18 cellular contexts compared by ENCODE assay signal in the genomic region with DNA sequence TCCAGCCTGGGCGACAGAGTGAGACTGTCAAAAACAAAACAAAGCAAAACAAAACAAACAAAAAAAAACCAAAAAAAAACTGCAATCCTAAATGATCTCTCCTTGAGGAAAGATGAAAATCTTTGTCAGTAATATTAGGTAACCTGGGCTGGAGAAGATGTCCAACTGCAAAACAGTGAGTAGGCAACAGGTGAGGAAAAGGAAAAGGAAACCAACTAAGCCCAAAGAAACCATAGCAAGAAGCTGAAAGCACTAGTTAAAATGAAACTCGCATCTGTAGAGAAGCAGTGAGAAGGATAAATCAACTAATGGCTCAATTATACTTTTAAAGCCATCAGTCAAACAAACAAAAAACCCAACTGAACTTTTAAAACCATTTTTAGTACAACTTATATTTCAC. TPM values are rescaled to one million over a fixed set of nuclear protein-coding genes. Genes with fewer than 3 reads are reported as not detected.
DNase-seq lines count a peak whose midpoint lies in the region; ATAC-seq and TF ChIP-seq lines count a peak whose summit lies in the region.
"Had no signal": no experiment of that assay in that cellular context is flagged by ENCODE, and none has a peak within 500 bp of the region (broad histone marks: within the 10 kb centered on the region; RNA-seq: fewer than 3 reads in every experiment).

No MANE protein-coding gene starts in this region.

- H3K27me3 Mint-ChIP-seq in effector memory CD8-positive, alpha-beta T cell = no peaks in the 10 kb centered on the region
- H3K27me3 Mint-ChIP-seq: stimulated activated memory B cell treated with anti-CD40 and anti-IgM and Interleukin-4, amounts not matched to agents 10 μg/mL and 1 μg/mL and 100 μg/mL, for 72 hours had no signal

- no peak overlapping the region for H3K4me3 Mint-ChIP-seq in effector memory CD8-positive, alpha-beta T cell
- H3K4me3 Mint-ChIP-seq: CD14-positive monocyte; stimulated activated memory B cell treated with anti-CD40 and anti-IgM and Interleukin-4, amounts not matched to agents 10 μg/mL and 1 μg/mL and 100 μg/mL, for 72 hours had no signal

- TF ChIP-seq POLR2A in Peyer's patch (IDR thresholded peaks at IDR 0.05) = no peak

- peak overlapping the region; percentile 26 to 78 for H3K27ac Mint-ChIP-seq in effector memory CD8-positive, alpha-beta T cell
- H3K27ac Mint-ChIP-seq: stimulated activated memory B cell treated with anti-CD40 and anti-IgM and Interleukin-4, amounts not matched to agents 10 μg/mL and 1 μg/mL and 100 μg/mL, for 72 hours had no signal

- no peak overlapping the region for H3K27ac ChIP-seq in Peyer's patch
- H3K27ac ChIP-seq: prostate gland had no signal

- H3K9me3 ChIP-seq in Peyer's patch = no peaks in the 10 kb centered on the region
- H3K9me3 ChIP-seq: prostate gland had no signal

- no peak for DNase-seq in effector memory CD8-positive, alpha-beta T cell
- no peak for DNase-seq in activated T-cell treated with anti-CD3 and anti-CD28 coated beads, Interleukin-2, amount 50 U/mL, for 48 hours
- DNase-seq in islet precursor cell = no peak
- DNase-seq in Peyer's patch = no peak
- no peak for DNase-seq in T-helper 1 cell
- DNase-seq: activated CD4-positive, alpha-beta T cell treated with anti-CD3 and anti-CD28 coated beads for 1 hour; activated effector memory CD4-positive, alpha-beta T cell treated with anti-CD3 and anti-CD28 coated beads, Interleukin-2, amount 50 U/mL, for 16 hours; mesendoderm; NCI-H2081; stimulated activated CD4-positive, alpha-beta T cell treated with anti-CD3 and anti-CD28 coated beads, Interleukin-1b, Interleukin-23, amount 100 ng/mL, for 48 hours had no signal

- peak; percentile 81 for ATAC-seq in GM18870 (IDR thresholded peaks at IDR 0.05; ENCODE audit: unreplicated experiment)
- ATAC-seq in GM21576 (IDR thresholded peaks at IDR 0.05; ENCODE audit: unreplicated experiment) = peak; percentile 74
- ATAC-seq in HG03045 (IDR thresholded peaks at IDR 0.05; ENCODE audit: unreplicated experiment) = peak; percentile 73
- no peak for ATAC-seq in effector memory CD8-positive, alpha-beta T cell (replicated peaks)
- ATAC-seq: K562; SK-N-SH treated with all-trans-retinoic acid at 6 μM for 48 hours; stimulated activated memory B cell treated with anti-CD40 and anti-IgM and Interleukin-4, amounts not matched to agents 10 μg/mL and 1 μg/mL and 100 μg/mL, for 72 hours had no signal

- no peak overlapping the region for H3K4me3 ChIP-seq in Peyer's patch
- H3K4me3 ChIP-seq: K562, prostate gland had no signal

- no peaks in the 10 kb centered on the region for H3K36me3 ChIP-seq in Peyer's patch
- H3K36me3 ChIP-seq: prostate gland had no signal

- H3K36me3 Mint-ChIP-seq in effector memory CD8-positive, alpha-beta T cell (ENCODE audit: insufficient read depth) = peaks cover 3% of the 10 kb centered on the region
- H3K36me3 Mint-ChIP-seq: CD14-positive monocyte; stimulated activated memory B cell treated with anti-CD40 and anti-IgM and Interleukin-4, amounts not matched to agents 10 μg/mL and 1 μg/mL and 100 μg/mL, for 72 hours had no signal

- no peaks in the 10 kb centered on the region for H3K4me1 ChIP-seq in Peyer's patch
- H3K4me1 ChIP-seq: prostate gland had no signal

- no peaks in the 10 kb centered on the region for H3K27me3 ChIP-seq in Peyer's patch

- peaks cover 0 to 10% of the 10 kb centered on the region in 2 donors for H3K4me1 Mint-ChIP-seq in effector memory CD8-positive, alpha-beta T cell (ENCODE audit: low read depth in 2 of 2)

- no peak for TF ChIP-seq CTCF in Peyer's patch (IDR thresholded peaks at IDR 0.05)

- no peaks in the 10 kb centered on the region for H3K9me3 Mint-ChIP-seq in effector memory CD8-positive, alpha-beta T cell

RNA-seq across cellular contexts. Expression of gene ENOX2, which starts 54.2 kb away (rescaled TPM):
- total RNA-seq in Peyer's patch = 10 to 100 TPM in 2 of 4 donors, 1 to 10 TPM in 2; 4.7 to 12.4 (median 9.8) TPM
